In the genomic region with DNA sequence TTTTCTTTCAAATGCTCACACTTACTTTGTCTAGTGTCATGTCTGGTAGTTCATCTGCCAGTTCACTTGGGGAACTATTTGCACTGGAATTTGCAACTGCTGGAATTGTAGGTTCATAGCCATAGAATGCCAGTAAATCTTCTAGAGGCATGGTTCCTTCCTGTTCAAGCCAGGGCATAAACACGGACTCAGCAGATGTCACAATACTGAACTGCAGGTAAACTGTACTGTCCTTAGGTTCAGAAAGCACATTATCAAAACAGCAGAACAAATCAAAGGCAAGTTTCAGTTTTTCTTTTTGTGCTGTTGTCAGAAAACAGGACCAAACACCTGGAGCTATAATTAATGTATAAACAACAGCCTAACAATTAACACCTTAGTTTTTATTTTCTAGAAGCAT, we compare ENCODE assay signal across 1 cellular context.
TF ChIP-seq lines count a peak whose summit lies in the region.

No MANE protein-coding gene starts in this region.

TF ChIP-seq in HepG2, 621 proteins besides CTCF, POLR2A, EP300 and RAD21:
- TF ChIP-seq SATB2 (CRISPR knock-in tag; IDR thresholded peaks at IDR 0.05) (no peak), GMEB1 (CRISPR knock-in tag; IDR thresholded peaks at IDR 0.05; ENCODE audit: borderline replicate concordance) (no peak), CEBPG (CRISPR knock-in tag; IDR thresholded peaks at IDR 0.05) (peak; percentile 42; the same call in 1 of the 2 replicates), CEBPB (IDR thresholded peaks at IDR 0.05; ENCODE audit: borderline replicate concordance, low read depth, low read length) (peak; percentile 39; the same call in 1 of the 2 replicates), MAFK (conservative IDR thresholded peaks at IDR 0.05 in 1 of 2, IDR thresholded peaks at IDR 0.05 in 1 of 2; ENCODE audit: low read length in 2 of 2) (peak; percentile 2 to 29; a peak in 1 of 4 replicates), TEAD3 (CRISPR knock-in tag; optimal IDR thresholded peaks at IDR 0.05; ENCODE audit: borderline replicate concordance) (peak; percentile 31), SAP130 (CRISPR knock-in tag; IDR thresholded peaks at IDR 0.05; ENCODE audit: low read depth) (peak; percentile 37)
